ENCODE assay signal across 15 cellular contexts in the genomic region with DNA sequence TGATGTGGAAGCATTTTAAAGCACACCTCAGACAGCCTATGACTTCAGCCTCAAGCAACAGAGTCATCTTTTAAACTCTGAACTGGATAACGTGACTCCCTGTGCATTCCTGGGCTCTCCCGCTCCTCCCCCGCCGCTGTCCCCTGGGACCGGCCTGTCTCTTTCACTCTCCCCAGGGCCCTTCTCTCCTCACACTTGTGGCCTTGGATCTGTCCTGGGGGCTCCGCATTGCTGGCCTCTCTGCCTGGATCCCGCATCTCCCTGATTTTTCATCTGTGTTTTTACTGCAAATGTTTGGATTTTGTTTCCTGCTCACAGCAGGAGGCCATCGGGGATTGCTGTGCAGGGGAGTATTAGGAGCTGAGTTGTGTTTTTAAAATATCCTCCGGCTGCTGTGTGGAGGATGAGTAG. TPM values are rescaled to one million over a fixed set of nuclear protein-coding genes. Genes with fewer than 3 reads are reported as not detected.
DNase-seq lines count a peak whose midpoint lies in the region; ATAC-seq and TF ChIP-seq lines count a peak whose summit lies in the region.
"Had no signal": no experiment of that assay in that cellular context is flagged by ENCODE, and none has a peak within 500 bp of the region (broad histone marks: within the 10 kb centered on the region; RNA-seq: fewer than 3 reads in every experiment).

No MANE protein-coding gene starts in this region.

- H3K9me3 ChIP-seq in Caco-2 = no peaks in the 10 kb centered on the region
- H3K9me3 ChIP-seq in Karpas-422 (ENCODE audit: low read length) = no peaks in the 10 kb centered on the region

- H3K4me1 Mint-ChIP-seq in Caco-2 (ENCODE audit: low read depth, unreplicated experiment) = peaks cover 22% of the 10 kb centered on the region
- peaks cover 13% of the 10 kb centered on the region for H3K4me1 Mint-ChIP-seq in activated T-cell treated with anti-CD3 and anti-CD28 coated beads, Interleukin-2, amount 50 U/mL, for 72 hours (ENCODE audit: low read depth)

- no peak overlapping the region for H3K9ac ChIP-seq in Karpas-422 (ENCODE audit: low read length)

- H3K27me3 ChIP-seq in Caco-2 (replicated peaks; ENCODE audit: control insufficient read depth, insufficient read depth, low read length) (no peaks in the 10 kb centered on the region), Karpas-422 (ENCODE audit: low read length) (no peaks in the 10 kb centered on the region)

- no TSS peak for BruUV-seq in Caco-2 (replicated peaks; lab: Mats Ljungman, UMichigan)

- no peaks in the 10 kb centered on the region for H3K9me3 Mint-ChIP-seq in Caco-2 (ENCODE audit: unreplicated experiment)
- H3K9me3 Mint-ChIP-seq in activated T-cell treated with anti-CD3 and anti-CD28 coated beads, Interleukin-2, amount 50 U/mL, for 72 hours = no peaks in the 10 kb centered on the region
- H3K9me3 Mint-ChIP-seq: activated CD4-positive, alpha-beta memory T cell treated with anti-CD3 and anti-CD28 coated beads, Interleukin-2, amount 10 ng/mL, durations not matched to agents 7 days and 5 days; activated naive CD4-positive, alpha-beta T cell treated with anti-CD3 and anti-CD28 coated beads for 36 hours; CD4-positive, alpha-beta memory T cell; dendritic cell treated with granulocyte-macrophage colony-stimulating factor and Interleukin-4, amounts not matched to agents 40 ng/mL and 50 ng/mL, for 4 days; stimulated activated naive CD8-positive, alpha-beta T cell treated with anti-CD3 and anti-CD28 coated beads, Interleukin-15, amount 100 ng/mL, for 72 hours had no signal

- DNase-seq in Caco-2 = peak; percentile 54 to 60
- DNase-seq in SK-MEL-5 (ENCODE audit: low read depth, low spot score) = peak; percentile 34
- DNase-seq in glomerular visceral epithelial cell (ENCODE audit: extremely low spot score) = peak; percentile 11
- DNase-seq in sciatic nerve (ENCODE audit: low spot score) = no peak
- no peak for DNase-seq in Karpas-422
- no peak for DNase-seq in activated T-cell treated with anti-CD3 and anti-CD28 coated beads, Interleukin-2, amount 50 U/mL, for 72 hours
- no peak for DNase-seq in globus pallidus (ENCODE audit: low spot score)
- DNase-seq in nucleus accumbens (lab: John Stamatoyannopoulos, UW) = no peak
- DNase-seq: activated CD4-positive, alpha-beta memory T cell treated with anti-CD3 and anti-CD28 coated beads, Interleukin-2, amount 10 ng/mL, durations not matched to agents 7 days and 5 days; activated naive CD4-positive, alpha-beta T cell treated with anti-CD3 and anti-CD28 coated beads for 36 hours; CD4-positive, alpha-beta memory T cell; NCI-H446 treated with DMSO at 0.1 percent for 48 hours; posterior cingulate gyrus; stimulated activated naive CD8-positive, alpha-beta T cell treated with anti-CD3 and anti-CD28 coated beads, Interleukin-15, amount 100 ng/mL, for 72 hours had no signal

- H3K79me2 ChIP-seq in Karpas-422 (ENCODE audit: low read length) = no peaks in the 10 kb centered on the region

- no peak for TF ChIP-seq CTCF in Caco-2 (IDR thresholded peaks at IDR 0.05; ENCODE audit: insufficient read depth in 1 of 2, low read depth in 1 of 2, low read length in 1 of 2, severe bottlenecking in 1 of 2, unreplicated experiment in 1 of 2)

- no peaks in the 10 kb centered on the region for H4K20me1 ChIP-seq in Karpas-422 (ENCODE audit: insufficient read depth, low read depth, low read length)

- peaks cover 2% of the 10 kb centered on the region; the same call in 1 of the 2 replicates for H3K36me3 ChIP-seq in Caco-2 (ENCODE audit: control insufficient read depth, insufficient read depth, low read length)
- H3K36me3 ChIP-seq in Karpas-422 (ENCODE audit: insufficient read depth, low read length) = no peaks in the 10 kb centered on the region

- no peak overlapping the region for H2AFZ ChIP-seq in Karpas-422 (ENCODE audit: low read length)

- H3K36me3 Mint-ChIP-seq in Caco-2 (ENCODE audit: insufficient read depth, unreplicated experiment) = peaks cover 25% of the 10 kb centered on the region
- peaks cover 0 to 1% of the 10 kb centered on the region in 2 donors for H3K36me3 Mint-ChIP-seq in activated T-cell treated with anti-CD3 and anti-CD28 coated beads, Interleukin-2, amount 50 U/mL, for 72 hours (ENCODE audit: insufficient read depth in 2 of 2)

- POLR2A ChIA-PET in Caco-2 (lab: Charles Lee) = no interaction called here

- intact Hi-C loops in Caco-2 (cut with micrococcal nuclease; ENCODE audit: unreplicated experiment) (loop anchor here (2.0 kb wide), 1 partner anchor 40 kb away; no protein-coding TSS in a partner anchor), sciatic nerve (cut with DNase I) (loop anchor here (5.0 kb wide), 1 partner anchor 41 kb away; no protein-coding TSS in a partner anchor)

- H3K9me2 ChIP-seq in Karpas-422 (replicated peaks; ENCODE audit: insufficient read depth, low read length) = no peaks in the 10 kb centered on the region

- CTCF ChIA-PET in Caco-2 (lab: Charles Lee) = interaction anchor here (1.9 to 5.0 kb wide), 3 partner anchors 10 to 41 kb away, joined by 8 to 100 read pairs (median 25); partner anchors contain the start of gene C11orf24

- peak; percentile 56 for ATAC-seq in sciatic nerve
- ATAC-seq in activated T-cell treated with anti-CD3 and anti-CD28 coated beads, Interleukin-2, amount 50 U/mL, for 72 hours (replicated peaks in 1 of 2) = no peak
- ATAC-seq: stimulated activated naive CD8-positive, alpha-beta T cell treated with anti-CD3 and anti-CD28 coated beads, Interleukin-15, amount 100 ng/mL, for 72 hours had no signal

- H3K27ac Mint-ChIP-seq in Caco-2 (ENCODE audit: unreplicated experiment) = peak overlapping the region; percentile 62
- no peak overlapping the region for H3K27ac Mint-ChIP-seq in activated T-cell treated with anti-CD3 and anti-CD28 coated beads, Interleukin-2, amount 50 U/mL, for 72 hours
- H3K27ac Mint-ChIP-seq: activated CD4-positive, alpha-beta memory T cell treated with anti-CD3 and anti-CD28 coated beads, Interleukin-2, amount 10 ng/mL, durations not matched to agents 7 days and 5 days; activated naive CD4-positive, alpha-beta T cell treated with anti-CD3 and anti-CD28 coated beads for 36 hours; CD4-positive, alpha-beta memory T cell; dendritic cell treated with granulocyte-macrophage colony-stimulating factor and Interleukin-4, amounts not matched to agents 40 ng/mL and 50 ng/mL, for 4 days had no signal

- H3K4me3 ChIP-seq in Caco-2 (ENCODE audit: low read depth, low read length) (no peak overlapping the region), Karpas-422 (ENCODE audit: low read length) (no peak overlapping the region)

- no peak overlapping the region for H3K27ac ChIP-seq in Karpas-422 (ENCODE audit: low read length)

- no peaks in the 10 kb centered on the region for H3K27me3 Mint-ChIP-seq in Caco-2 (ENCODE audit: insufficient read depth, unreplicated experiment)
- H3K27me3 Mint-ChIP-seq in activated T-cell treated with anti-CD3 and anti-CD28 coated beads, Interleukin-2, amount 50 U/mL, for 72 hours (ENCODE audit: low read depth) = no peaks in the 10 kb centered on the region
- H3K27me3 Mint-ChIP-seq: activated CD4-positive, alpha-beta memory T cell treated with anti-CD3 and anti-CD28 coated beads, Interleukin-2, amount 10 ng/mL, durations not matched to agents 7 days and 5 days; CD4-positive, alpha-beta memory T cell had no signal

- no peak overlapping the region for H3K4me3 Mint-ChIP-seq in Caco-2 (ENCODE audit: unreplicated experiment)
- H3K4me3 Mint-ChIP-seq in activated T-cell treated with anti-CD3 and anti-CD28 coated beads, Interleukin-2, amount 50 U/mL, for 72 hours = no peak overlapping the region
- H3K4me3 Mint-ChIP-seq: activated CD4-positive, alpha-beta memory T cell treated with anti-CD3 and anti-CD28 coated beads, Interleukin-2, amount 10 ng/mL, durations not matched to agents 7 days and 5 days; activated naive CD4-positive, alpha-beta T cell treated with anti-CD3 and anti-CD28 coated beads for 36 hours; CD4-positive, alpha-beta memory T cell; dendritic cell treated with granulocyte-macrophage colony-stimulating factor and Interleukin-4, amounts not matched to agents 40 ng/mL and 50 ng/mL, for 4 days; stimulated activated naive CD8-positive, alpha-beta T cell treated with anti-CD3 and anti-CD28 coated beads, Interleukin-15, amount 100 ng/mL, for 72 hours had no signal

- H3K4me2 ChIP-seq in Karpas-422 (ENCODE audit: low read depth, low read length, poor library complexity, severe bottlenecking) = no peak overlapping the region

- H3K4me1 ChIP-seq in Caco-2 (peaks cover 23% of the 10 kb centered on the region), Karpas-422 (ENCODE audit: low read length) (peaks cover 4% of the 10 kb centered on the region; the same call in 1 of the 2 replicates)

- in situ Hi-C loops in SK-MEL-5 (cut with HindIII; ENCODE audit: low pct_unique_long_range_greater_than_20kb, low sequenced_read_pairs) = no loop called here

RNA-seq across cellular contexts. Expression of gene C11orf24, which starts 15.4 kb away (rescaled TPM):
- total RNA-seq in Caco-2 (2022) = 79.8 and 83.2 TPM in 2 replicates
- total RNA-seq in SK-MEL-5 (2014; rRNA removed; shearing (Covaris generic)) = 34.6 and 52.2 TPM in 2 replicates
- 108 and 138 TPM in 2 replicates for polyA plus RNA-seq in SK-MEL-5 (2015; cell fraction: cytosol; rRNA removed)
- polyA plus RNA-seq in SK-MEL-5 (2015; cell fraction: nucleus; rRNA removed) = 56.8 and 66.4 TPM in 2 replicates
- 53.2 TPM for total RNA-seq in sciatic nerve
- 25.4 and 37.4 TPM in 2 replicates for total RNA-seq in Karpas-422 (2014; rRNA removed; shearing (Covaris generic); ENCODE audit: low replicate concordance)
- 10 to 100 TPM; 24.7 to 28.4 TPM for total RNA-seq in activated T-cell treated with anti-CD3 and anti-CD28 coated beads, Interleukin-2, amount 50 U/mL, for 72 hours

RNA-seq across cellular contexts. Expression of gene KMT5B, which starts 43.2 kb away (rescaled TPM):
- total RNA-seq in Caco-2 (2022) (89.1 and 91.2 TPM in 2 replicates), sciatic nerve (59.0 TPM)
- 14.7 and 16.5 TPM in 2 replicates for total RNA-seq in SK-MEL-5 (2014; rRNA removed; shearing (Covaris generic))
- 17.8 and 20.7 TPM in 2 replicates for polyA plus RNA-seq in SK-MEL-5 (2015; cell fraction: cytosol; rRNA removed)
- 30.2 and 31.2 TPM in 2 replicates for polyA plus RNA-seq in SK-MEL-5 (2015; cell fraction: nucleus; rRNA removed)
- total RNA-seq in Karpas-422 (2014; rRNA removed; shearing (Covaris generic); ENCODE audit: low replicate concordance) = 20.9 and 21.2 TPM in 2 replicates
- total RNA-seq in activated T-cell treated with anti-CD3 and anti-CD28 coated beads, Interleukin-2, amount 50 U/mL, for 72 hours = 10 to 100 TPM; 26.9 to 34.1 TPM

RNA-seq across cellular contexts. Expression of gene LRP5, which starts 56.1 kb away (rescaled TPM):
- total RNA-seq in Caco-2 (2022) = 94.3 TPM in 2 replicates
- total RNA-seq in SK-MEL-5 (2014; rRNA removed; shearing (Covaris generic)) = 8.8 and 12.2 TPM in 2 replicates
- 34.9 and 46.3 TPM in 2 replicates for polyA plus RNA-seq in SK-MEL-5 (2015; cell fraction: cytosol; rRNA removed)
- polyA plus RNA-seq in SK-MEL-5 (2015; cell fraction: nucleus; rRNA removed) = 15.5 and 16.2 TPM in 2 replicates
- 55.2 TPM for total RNA-seq in sciatic nerve
- total RNA-seq in Karpas-422 (2014; rRNA removed; shearing (Covaris generic); ENCODE audit: low replicate concordance) = 0.04 and 0.07 TPM in 2 replicates
- total RNA-seq in activated T-cell treated with anti-CD3 and anti-CD28 coated beads, Interleukin-2, amount 50 U/mL, for 72 hours = 1 to 10 TPM; 6.8 to 9.3 TPM

Comparison
In these comparisons a context has a peak if more than half of its experiments do, and no peak if none do; other contexts are left out.
1. DNase-seq: peak in Caco-2 (2 of 2), SK-MEL-5 (single experiment) and glomerular visceral epithelial cell (single experiment); none in sciatic nerve (single experiment), Karpas-422 (single experiment), activated T-cell treated with anti-CD3 and anti-CD28 coated beads, Interleukin-2, amount 50 U/mL, for 72 hours (0 of 2), globus pallidus (single experiment) and nucleus accumbens (0 of 56).